8 cellular contexts compared by ENCODE assay signal in genomic region chr17:17921192-17922082, GRCh38. TPM values are rescaled to one million over a fixed set of nuclear protein-coding genes. Genes with fewer than 3 reads are reported as not detected.
A peak's percentile ranks its signal among the peaks of the same experiment; 100 is the strongest.
DNase-seq lines count a peak whose midpoint lies in the region; ATAC-seq, FAIRE-seq and TF ChIP-seq lines count a peak whose summit lies in the region.

No MANE protein-coding gene starts in this region.

- peaks cover 8% of the 10 kb centered on the region for H3K4me1 Mint-ChIP-seq in activated T-helper 17 cell treated with anti-CD3 and anti-CD28 coated beads, Interleukin-2, amount 50 U/mL, for 72 hours
- H3K4me1 Mint-ChIP-seq in activated naive CD4-positive, alpha-beta T cell treated with anti-CD3 and anti-CD28 coated beads for 36 hours (ENCODE audit: low read depth), result peaks cover 14% of the 10 kb centered on the region

- FAIRE-seq in small intestine (lab: Jason Lieb, UNC), result no peak

- H3K27me3 ChIP-seq in heart left ventricle (no peaks in the 10 kb centered on the region), prostate gland (replicated peaks; ENCODE audit: insufficient read depth) (no peaks in the 10 kb centered on the region), small intestine (ENCODE audit: control insufficient read depth in 2 of 2, insufficient read depth in 2 of 2, low read length in 2 of 2) (no peaks in the 10 kb centered on the region)

- H3K27ac Mint-ChIP-seq in activated T-helper 17 cell treated with anti-CD3 and anti-CD28 coated beads, Interleukin-2, amount 50 U/mL, for 72 hours, result peak overlapping the region; percentile 74
- H3K27ac Mint-ChIP-seq in activated naive CD4-positive, alpha-beta T cell treated with anti-CD3 and anti-CD28 coated beads for 36 hours, result no peak overlapping the region

- peak; percentile 64 for DNase-seq in HK-2 (ENCODE audit: unreplicated experiment)
- peak in 4 of 5 donors; percentile 36 to 50 (median 42) for DNase-seq in heart left ventricle
- no peak for DNase-seq in prostate gland (ENCODE audit: low spot score)
- DNase-seq in small intestine, result no peak
- no peak for DNase-seq in COR-L47 (lab: John Stamatoyannopoulos, UW)
- no peak for DNase-seq in activated naive CD4-positive, alpha-beta T cell treated with anti-CD3 and anti-CD28 coated beads for 36 hours

- H3K4me1 ChIP-seq in heart left ventricle (peaks cover 0 to 69% (median 43%) of the 10 kb centered on the region in 12 donors), prostate gland (replicated peaks) (peaks cover 8% of the 10 kb centered on the region), small intestine (ENCODE audit: control insufficient read depth in 2 of 2, insufficient read depth in 1 of 2, low read depth in 1 of 2, low read length in 1 of 2) (peaks cover 0 to 10% of the 10 kb centered on the region in 2 donors)

- intact Hi-C loops in heart left ventricle (cut with DNase I), result loop anchor here in 6 of 10 donors (2.0 to 10.0 kb wide), 8 partner anchors 44 to 247 kb away; partner anchors contain the start of genes ATPAF2 (in 2 of the 6), DRC3 (in 2 of the 6), GID4 (in 2 of the 6) and RAI1 (in 2 of the 6)
- intact Hi-C loops in prostate gland (cut with DNase I), result no loop called here
- intact Hi-C loops in activated naive CD4-positive, alpha-beta T cell treated with anti-CD3 and anti-CD28 coated beads for 36 hours (cut with micrococcal nuclease), result no loop called here

- H3K36me3 ChIP-seq in heart left ventricle (no peaks in the 10 kb centered on the region), prostate gland (no peaks in the 10 kb centered on the region), small intestine (ENCODE audit: control insufficient read depth in 2 of 2, insufficient read depth in 2 of 2, low read length in 2 of 2) (no peaks in the 10 kb centered on the region)

- TF ChIP-seq CTCF in heart left ventricle (IDR thresholded peaks at IDR 0.05) (no peak), prostate gland (IDR thresholded peaks at IDR 0.05) (no peak)

- no peak for TF ChIP-seq POLR2A in heart left ventricle (IDR thresholded peaks at IDR 0.05)
- TF ChIP-seq POLR2A in prostate gland (IDR thresholded peaks at IDR 0.05), result no peak

- CTCF ChIA-PET in activated naive CD4-positive, alpha-beta T cell treated with anti-CD3 and anti-CD28 coated beads for 36 hours (lab: Charles Lee), result interaction anchor here (0.6 to 1.5 kb wide), 4 partner anchors 13 to 383 kb away, joined by 3 to 4 read pairs (median 3); no protein-coding TSS in a partner anchor

- H3K4me3 Mint-ChIP-seq in activated T-helper 17 cell treated with anti-CD3 and anti-CD28 coated beads, Interleukin-2, amount 50 U/mL, for 72 hours, result no peak overlapping the region
- no peak overlapping the region for H3K4me3 Mint-ChIP-seq in activated naive CD4-positive, alpha-beta T cell treated with anti-CD3 and anti-CD28 coated beads for 36 hours

- no peaks in the 10 kb centered on the region for H3K9me3 Mint-ChIP-seq in activated T-helper 17 cell treated with anti-CD3 and anti-CD28 coated beads, Interleukin-2, amount 50 U/mL, for 72 hours
- H3K9me3 Mint-ChIP-seq in activated naive CD4-positive, alpha-beta T cell treated with anti-CD3 and anti-CD28 coated beads for 36 hours, result no peaks in the 10 kb centered on the region

- WGBS in heart left ventricle, 4 donors, result 40 to 45% (median 44%) methylated on average over 10 of the region's 10 CpGs
- WGBS in prostate gland, result 36% methylated on average over 10 of the region's 10 CpGs
- WGBS in small intestine, 3 donors, result 17 to 48% (median 43%) methylated on average over 10 of the region's 10 CpGs

- H3K27ac ChIP-seq in heart left ventricle, result peak overlapping the region in 11 of 12 donors; percentile 60 to 88 (median 73)
- peak overlapping the region; percentile 72 to 73 for H3K27ac ChIP-seq in prostate gland
- peak overlapping the region in 1 of 2 donors; percentile 72 for H3K27ac ChIP-seq in small intestine (ENCODE audit: low read depth in 1 of 2, low read length in 1 of 2)

- no peaks in the 10 kb centered on the region for H3K36me3 Mint-ChIP-seq in activated T-helper 17 cell treated with anti-CD3 and anti-CD28 coated beads, Interleukin-2, amount 50 U/mL, for 72 hours (ENCODE audit: low read depth)
- H3K36me3 Mint-ChIP-seq in activated naive CD4-positive, alpha-beta T cell treated with anti-CD3 and anti-CD28 coated beads for 36 hours (ENCODE audit: low read depth), result no peaks in the 10 kb centered on the region

- H3K4me3 ChIP-seq in heart left ventricle, result no peak overlapping the region
- H3K4me3 ChIP-seq in prostate gland, result no peak overlapping the region
- H3K4me3 ChIP-seq in small intestine (ENCODE audit: low read depth in 1 of 2, low read length in 2 of 2), result no peak overlapping the region

- ATAC-seq in activated T-helper 17 cell treated with anti-CD3 and anti-CD28 coated beads, Interleukin-2, amount 50 U/mL, for 72 hours (replicated peaks), result no peak
- ATAC-seq in heart left ventricle, result peak in 3 of 4 donors; percentile 58 to 69 (median 69)
- no peak for ATAC-seq in HG02610 (IDR thresholded peaks at IDR 0.05; ENCODE audit: unreplicated experiment)

- no peaks in the 10 kb centered on the region for H3K27me3 Mint-ChIP-seq in activated T-helper 17 cell treated with anti-CD3 and anti-CD28 coated beads, Interleukin-2, amount 50 U/mL, for 72 hours
- H3K27me3 Mint-ChIP-seq in activated naive CD4-positive, alpha-beta T cell treated with anti-CD3 and anti-CD28 coated beads for 36 hours (ENCODE audit: low read depth), result no peaks in the 10 kb centered on the region

- no peaks in the 10 kb centered on the region for H3K9me3 ChIP-seq in heart left ventricle
- H3K9me3 ChIP-seq in prostate gland, result no peaks in the 10 kb centered on the region
- no peaks in the 10 kb centered on the region for H3K9me3 ChIP-seq in small intestine (ENCODE audit: control insufficient read depth, low read depth)

RNA-seq across cellular contexts. Expression of gene TOM1L2, which starts 50.8 kb away (rescaled TPM):
- 10 to 100 TPM; 20.4 to 24.8 TPM for total RNA-seq in activated T-helper 17 cell treated with anti-CD3 and anti-CD28 coated beads, Interleukin-2, amount 50 U/mL, for 72 hours
- total RNA-seq in heart left ventricle, result 100 to 1,000 TPM; 210 to 345 (median 247) TPM
- 100 to 1,000 TPM; 122 to 129 TPM for polyA plus RNA-seq in heart left ventricle
- total RNA-seq in prostate gland, result 100 to 1,000 TPM; 162 to 185 TPM
- 10 to 100 TPM; 14.3 to 26.6 (median 25.4) TPM for polyA plus RNA-seq in small intestine
- total RNA-seq in activated naive CD4-positive, alpha-beta T cell treated with anti-CD3 and anti-CD28 coated beads for 36 hours, result 1 to 10 TPM; 9.8 to 9.9 TPM

RNA-seq across cellular contexts. Expression of gene DRC3, which starts 51.2 kb away (rescaled TPM):
- total RNA-seq in activated T-helper 17 cell treated with anti-CD3 and anti-CD28 coated beads, Interleukin-2, amount 50 U/mL, for 72 hours, result under 1 TPM in 1 of 2 donors, not detected in 1; 0.58 TPM
- total RNA-seq in heart left ventricle (1 to 10 TPM in 4 of 9 donors, under 1 TPM in 5; 0.42 to 3.7 (median 1.00) TPM), prostate gland (1 to 10 TPM; 4.5 to 10.0 TPM)
- polyA plus RNA-seq in heart left ventricle (1 to 10 TPM in 1 of 2 donors, under 1 TPM in 1; 0.57 to 1.2 TPM), small intestine (under 1 TPM in 2 of 3 donors, not detected in 1; 0.54 to 0.85 TPM)
- total RNA-seq in activated naive CD4-positive, alpha-beta T cell treated with anti-CD3 and anti-CD28 coated beads for 36 hours, result under 1 TPM; 0.40 to 0.64 TPM

Comparison
In these comparisons a context has a peak if more than half of its experiments do, and no peak if none do; other contexts are left out.
1. DNase-seq: peak in HK-2 (single experiment) and heart left ventricle (4 of 5); none in prostate gland (single experiment), small intestine (single experiment), COR-L47 (single experiment) and activated naive CD4-positive, alpha-beta T cell treated with anti-CD3 and anti-CD28 coated beads for 36 hours (single experiment).
2. ATAC-seq: peak in heart left ventricle (3 of 4); none in activated T-helper 17 cell treated with anti-CD3 and anti-CD28 coated beads, Interleukin-2, amount 50 U/mL, for 72 hours (single experiment) and HG02610 (single experiment).
3. RNA of gene TOM1L2, which starts 50.8 kb away (total RNA-seq): 210 to 345 TPM in heart left ventricle and 162 to 185 TPM in prostate gland; 20.4 to 24.8 TPM in activated T-helper 17 cell treated with anti-CD3 and anti-CD28 coated beads, Interleukin-2, amount 50 U/mL, for 72 hours and 9.8 to 9.9 TPM in activated naive CD4-positive, alpha-beta T cell treated with anti-CD3 and anti-CD28 coated beads for 36 hours; every median in the first group is over 4 times any median in the second.
4. intact Hi-C loops: an anchor here in heart left ventricle (2.0 to 10.0 kb wide); none called in prostate gland and activated naive CD4-positive, alpha-beta T cell treated with anti-CD3 and anti-CD28 coated beads for 36 hours.